1 cellular context compared by ENCODE assay signal in the genomic region with DNA sequence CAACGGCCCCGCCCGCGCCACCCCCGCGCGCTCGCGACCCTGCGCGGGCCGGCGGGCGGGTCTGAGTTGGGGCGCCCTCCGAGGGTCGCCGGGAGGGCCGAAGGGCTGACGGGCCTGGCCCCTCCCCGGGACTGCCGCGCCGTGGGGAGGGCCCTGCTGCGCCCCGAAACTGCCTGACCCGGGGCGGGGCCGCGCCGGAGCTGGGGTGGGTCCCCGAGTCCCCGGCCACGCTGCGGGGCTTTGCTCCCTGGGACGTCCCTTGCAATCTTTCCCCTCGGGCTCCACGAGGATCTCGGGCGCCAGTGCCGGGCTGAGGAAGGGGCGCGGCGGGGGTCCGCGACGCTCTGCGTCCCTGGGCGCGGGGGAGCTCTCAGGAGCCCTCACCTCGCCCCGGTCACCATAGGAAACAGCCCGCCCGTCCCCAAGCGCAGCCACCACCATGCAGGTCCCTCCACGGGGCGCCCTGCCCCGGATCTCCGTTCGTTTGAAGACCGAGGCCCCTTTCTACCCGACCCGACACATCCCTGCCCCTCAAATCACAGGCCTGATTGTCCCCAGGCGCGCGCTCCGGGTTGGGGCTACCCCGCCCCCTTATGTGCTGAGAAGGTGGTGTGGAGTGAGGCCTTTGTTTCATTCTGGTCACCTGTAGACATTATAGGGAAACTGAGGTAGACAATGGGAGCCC.
TF ChIP-seq lines count a peak whose summit lies in the region.

No MANE protein-coding gene starts in this region.

TF ChIP-seq in GM12878, 131 proteins besides CTCF, POLR2A, EP300 and RAD21 (continued from another document and continues in another):
- TF ChIP-seq PRDM15 (CRISPR knock-in tag; IDR thresholded peaks at IDR 0.05): no peak
- no peak for TF ChIP-seq JUNB (IDR thresholded peaks at IDR 0.05)
- TF ChIP-seq PML (IDR thresholded peaks at IDR 0.05; ENCODE audit: low read length): no peak
- no peak for TF ChIP-seq BCLAF1 (IDR thresholded peaks at IDR 0.05)
- no peak for TF ChIP-seq ZBED1 (IDR thresholded peaks at IDR 0.05; ENCODE audit: borderline replicate concordance)
- TF ChIP-seq, protein P1, sequence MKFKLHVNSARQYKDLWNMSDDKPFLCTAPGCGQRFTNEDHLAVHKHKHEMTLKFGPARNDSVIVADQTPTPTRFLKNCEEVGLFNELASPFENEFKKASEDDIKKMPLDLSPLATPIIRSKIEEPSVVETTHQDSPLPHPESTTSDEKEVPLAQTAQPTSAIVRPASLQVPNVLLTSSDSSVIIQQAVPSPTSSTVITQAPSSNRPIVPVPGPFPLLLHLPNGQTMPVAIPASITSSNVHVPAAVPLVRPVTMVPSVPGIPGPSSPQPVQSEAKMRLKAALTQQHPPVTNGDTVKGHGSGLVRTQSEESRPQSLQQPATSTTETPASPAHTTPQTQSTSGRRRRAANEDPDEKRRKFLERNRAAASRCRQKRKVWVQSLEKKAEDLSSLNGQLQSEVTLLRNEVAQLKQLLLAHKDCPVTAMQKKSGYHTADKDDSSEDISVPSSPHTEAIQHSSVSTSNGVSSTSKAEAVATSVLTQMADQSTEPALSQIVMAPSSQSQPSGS (IDR thresholded peaks at IDR 0.05; ENCODE audit: low read length): no peak
- no peak for TF ChIP-seq SIX5 (IDR thresholded peaks at IDR 0.05; ENCODE audit: low read depth, low read length, severe bottlenecking)
- no peak for TF ChIP-seq BMI1 (IDR thresholded peaks at IDR 0.05; ENCODE audit: borderline replicate concordance)
- TF ChIP-seq RBBP5 (conservative IDR thresholded peaks at IDR 0.05): no peak
- no peak for TF ChIP-seq TAF1 (IDR thresholded peaks at IDR 0.05; ENCODE audit: borderline replicate concordance, low read depth, low read length)
- TF ChIP-seq RCOR1 (conservative IDR thresholded peaks at IDR 0.05; ENCODE audit: low read depth, low read length): no peak
- no peak for TF ChIP-seq WRNIP1 (IDR thresholded peaks at IDR 0.05; ENCODE audit: borderline replicate concordance, low read depth, low read length)
- no peak for TF ChIP-seq MYB (IDR thresholded peaks at IDR 0.05; ENCODE audit: borderline replicate concordance, low read depth, low read length)
- TF ChIP-seq, protein P2, sequence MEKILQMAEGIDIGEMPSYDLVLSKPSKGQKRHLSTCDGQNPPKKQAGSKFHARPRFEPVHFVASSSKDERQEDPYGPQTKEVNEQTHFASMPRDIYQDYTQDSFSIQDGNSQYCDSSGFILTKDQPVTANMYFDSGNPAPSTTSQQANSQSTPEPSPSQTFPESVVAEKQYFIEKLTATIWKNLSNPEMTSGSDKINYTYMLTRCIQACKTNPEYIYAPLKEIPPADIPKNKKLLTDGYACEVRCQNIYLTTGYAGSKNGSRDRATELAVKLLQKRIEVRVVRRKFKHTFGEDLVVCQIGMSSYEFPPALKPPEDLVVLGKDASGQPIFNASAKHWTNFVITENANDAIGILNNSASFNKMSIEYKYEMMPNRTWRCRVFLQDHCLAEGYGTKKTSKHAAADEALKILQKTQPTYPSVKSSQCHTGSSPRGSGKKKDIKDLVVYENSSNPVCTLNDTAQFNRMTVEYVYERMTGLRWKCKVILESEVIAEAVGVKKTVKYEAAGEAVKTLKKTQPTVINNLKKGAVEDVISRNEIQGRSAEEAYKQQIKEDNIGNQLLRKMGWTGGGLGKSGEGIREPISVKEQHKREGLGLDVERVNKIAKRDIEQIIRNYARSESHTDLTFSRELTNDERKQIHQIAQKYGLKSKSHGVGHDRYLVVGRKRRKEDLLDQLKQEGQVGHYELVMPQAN (conservative IDR thresholded peaks at IDR 0.05): peak; percentile 21
- no peak for TF ChIP-seq SMAD1 (IDR thresholded peaks at IDR 0.05; ENCODE audit: low read depth, partially characterized antibody)
- peak; percentile 12; the same call in 1 of the 2 replicates for TF ChIP-seq TARDBP (IDR thresholded peaks at IDR 0.05; ENCODE audit: borderline replicate concordance)
- TF ChIP-seq, protein P3, sequence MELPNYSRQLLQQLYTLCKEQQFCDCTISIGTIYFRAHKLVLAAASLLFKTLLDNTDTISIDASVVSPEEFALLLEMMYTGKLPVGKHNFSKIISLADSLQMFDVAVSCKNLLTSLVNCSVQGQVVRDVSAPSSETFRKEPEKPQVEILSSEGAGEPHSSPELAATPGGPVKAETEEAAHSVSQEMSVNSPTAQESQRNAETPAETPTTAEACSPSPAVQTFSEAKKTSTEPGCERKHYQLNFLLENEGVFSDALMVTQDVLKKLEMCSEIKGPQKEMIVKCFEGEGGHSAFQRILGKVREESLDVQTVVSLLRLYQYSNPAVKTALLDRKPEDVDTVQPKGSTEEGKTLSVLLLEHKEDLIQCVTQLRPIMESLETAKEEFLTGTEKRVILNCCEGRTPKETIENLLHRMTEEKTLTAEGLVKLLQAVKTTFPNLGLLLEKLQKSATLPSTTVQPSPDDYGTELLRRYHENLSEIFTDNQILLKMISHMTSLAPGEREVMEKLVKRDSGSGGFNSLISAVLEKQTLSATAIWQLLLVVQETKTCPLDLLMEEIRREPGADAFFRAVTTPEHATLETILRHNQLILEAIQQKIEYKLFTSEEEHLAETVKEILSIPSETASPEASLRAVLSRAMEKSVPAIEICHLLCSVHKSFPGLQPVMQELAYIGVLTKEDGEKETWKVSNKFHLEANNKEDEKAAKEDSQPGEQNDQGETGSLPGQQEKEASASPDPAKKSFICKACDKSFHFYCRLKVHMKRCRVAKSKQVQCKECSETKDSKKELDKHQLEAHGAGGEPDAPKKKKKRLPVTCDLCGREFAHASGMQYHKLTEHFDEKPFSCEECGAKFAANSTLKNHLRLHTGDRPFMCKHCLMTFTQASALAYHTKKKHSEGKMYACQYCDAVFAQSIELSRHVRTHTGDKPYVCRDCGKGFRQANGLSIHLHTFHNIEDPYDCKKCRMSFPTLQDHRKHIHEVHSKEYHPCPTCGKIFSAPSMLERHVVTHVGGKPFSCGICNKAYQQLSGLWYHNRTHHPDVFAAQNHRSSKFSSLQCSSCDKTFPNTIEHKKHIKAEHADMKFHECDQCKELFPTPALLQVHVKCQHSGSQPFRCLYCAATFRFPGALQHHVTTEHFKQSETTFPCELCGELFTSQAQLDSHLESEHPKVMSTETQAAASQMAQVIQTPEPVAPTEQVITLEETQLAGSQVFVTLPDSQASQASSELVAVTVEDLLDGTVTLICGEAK (IDR thresholded peaks at IDR 0.05; ENCODE audit: borderline replicate concordance): no peak
- TF ChIP-seq, protein P4, sequence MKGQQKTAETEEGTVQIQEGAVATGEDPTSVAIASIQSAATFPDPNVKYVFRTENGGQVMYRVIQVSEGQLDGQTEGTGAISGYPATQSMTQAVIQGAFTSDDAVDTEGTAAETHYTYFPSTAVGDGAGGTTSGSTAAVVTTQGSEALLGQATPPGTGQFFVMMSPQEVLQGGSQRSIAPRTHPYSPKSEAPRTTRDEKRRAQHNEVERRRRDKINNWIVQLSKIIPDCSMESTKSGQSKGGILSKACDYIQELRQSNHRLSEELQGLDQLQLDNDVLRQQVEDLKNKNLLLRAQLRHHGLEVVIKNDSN (IDR thresholded peaks at IDR 0.05; ENCODE audit: borderline replicate concordance, extremely low read length, insufficient read depth, low read depth, low read length): no peak
- TF ChIP-seq NFXL1 (IDR thresholded peaks at IDR 0.05; ENCODE audit: borderline replicate concordance): no peak
- TF ChIP-seq PAX8 (IDR thresholded peaks at IDR 0.05): no peak
- TF ChIP-seq, protein P5, sequence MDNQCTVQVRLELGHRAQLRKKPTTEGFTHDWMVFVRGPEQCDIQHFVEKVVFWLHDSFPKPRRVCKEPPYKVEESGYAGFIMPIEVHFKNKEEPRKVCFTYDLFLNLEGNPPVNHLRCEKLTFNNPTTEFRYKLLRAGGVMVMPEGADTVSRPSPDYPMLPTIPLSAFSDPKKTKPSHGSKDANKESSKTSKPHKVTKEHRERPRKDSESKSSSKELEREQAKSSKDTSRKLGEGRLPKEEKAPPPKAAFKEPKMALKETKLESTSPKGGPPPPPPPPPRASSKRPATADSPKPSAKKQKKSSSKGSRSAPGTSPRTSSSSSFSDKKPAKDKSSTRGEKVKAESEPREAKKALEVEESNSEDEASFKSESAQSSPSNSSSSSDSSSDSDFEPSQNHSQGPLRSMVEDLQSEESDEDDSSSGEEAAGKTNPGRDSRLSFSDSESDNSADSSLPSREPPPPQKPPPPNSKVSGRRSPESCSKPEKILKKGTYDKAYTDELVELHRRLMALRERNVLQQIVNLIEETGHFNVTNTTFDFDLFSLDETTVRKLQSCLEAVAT (IDR thresholded peaks at IDR 0.05): peak; percentile 77
- no peak for TF ChIP-seq CHD1 (IDR thresholded peaks at IDR 0.05; ENCODE audit: low read depth, low read length)
- TF ChIP-seq, protein P6, sequence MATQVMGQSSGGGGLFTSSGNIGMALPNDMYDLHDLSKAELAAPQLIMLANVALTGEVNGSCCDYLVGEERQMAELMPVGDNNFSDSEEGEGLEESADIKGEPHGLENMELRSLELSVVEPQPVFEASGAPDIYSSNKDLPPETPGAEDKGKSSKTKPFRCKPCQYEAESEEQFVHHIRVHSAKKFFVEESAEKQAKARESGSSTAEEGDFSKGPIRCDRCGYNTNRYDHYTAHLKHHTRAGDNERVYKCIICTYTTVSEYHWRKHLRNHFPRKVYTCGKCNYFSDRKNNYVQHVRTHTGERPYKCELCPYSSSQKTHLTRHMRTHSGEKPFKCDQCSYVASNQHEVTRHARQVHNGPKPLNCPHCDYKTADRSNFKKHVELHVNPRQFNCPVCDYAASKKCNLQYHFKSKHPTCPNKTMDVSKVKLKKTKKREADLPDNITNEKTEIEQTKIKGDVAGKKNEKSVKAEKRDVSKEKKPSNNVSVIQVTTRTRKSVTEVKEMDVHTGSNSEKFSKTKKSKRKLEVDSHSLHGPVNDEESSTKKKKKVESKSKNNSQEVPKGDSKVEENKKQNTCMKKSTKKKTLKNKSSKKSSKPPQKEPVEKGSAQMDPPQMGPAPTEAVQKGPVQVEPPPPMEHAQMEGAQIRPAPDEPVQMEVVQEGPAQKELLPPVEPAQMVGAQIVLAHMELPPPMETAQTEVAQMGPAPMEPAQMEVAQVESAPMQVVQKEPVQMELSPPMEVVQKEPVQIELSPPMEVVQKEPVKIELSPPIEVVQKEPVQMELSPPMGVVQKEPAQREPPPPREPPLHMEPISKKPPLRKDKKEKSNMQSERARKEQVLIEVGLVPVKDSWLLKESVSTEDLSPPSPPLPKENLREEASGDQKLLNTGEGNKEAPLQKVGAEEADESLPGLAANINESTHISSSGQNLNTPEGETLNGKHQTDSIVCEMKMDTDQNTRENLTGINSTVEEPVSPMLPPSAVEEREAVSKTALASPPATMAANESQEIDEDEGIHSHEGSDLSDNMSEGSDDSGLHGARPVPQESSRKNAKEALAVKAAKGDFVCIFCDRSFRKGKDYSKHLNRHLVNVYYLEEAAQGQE (IDR thresholded peaks at IDR 0.05; ENCODE audit: low read depth, low read length): no peak
